ENCODE assay signal across 9 cellular contexts in genomic region chr5:96868603-96869371, GRCh38. TPM values are rescaled to one million over a fixed set of nuclear protein-coding genes. Genes with fewer than 3 reads are reported as not detected.
A peak's percentile ranks its signal among the peaks of the same experiment; 100 is the strongest.
DNase-seq lines count a peak whose midpoint lies in the region; ATAC-seq, FAIRE-seq and TF ChIP-seq lines count a peak whose summit lies in the region.
"Had no signal": no experiment of that assay in that cellular context is flagged by ENCODE, and none has a peak within 500 bp of the region (broad histone marks: within the 10 kb centered on the region; RNA-seq: fewer than 3 reads in every experiment).

No MANE protein-coding gene starts in this region.

- H3K27me3 ChIP-seq in GM06990 (replicated peaks; ENCODE audit: control insufficient read depth, insufficient read depth, low read length) (no peaks in the 10 kb centered on the region), H7 (ENCODE audit: control insufficient read depth, insufficient read depth, low read length) (no peaks in the 10 kb centered on the region), Karpas-422 (ENCODE audit: low read length) (no peaks in the 10 kb centered on the region), endothelial cell of umbilical vein (ENCODE audit: control insufficient read depth in 2 of 2, insufficient read depth in 2 of 2, low read length in 2 of 2) (no peaks in the 10 kb centered on the region)

- peaks cover 0 to 7% (median 0%) of the 10 kb centered on the region in 3 donors for H3K27me3 Mint-ChIP-seq in naive B cell

- peak overlapping the region in 3 of 6 donors; percentile 12 to 79 (median 52) for H3K27ac Mint-ChIP-seq in naive B cell

- H3K4me3 Mint-ChIP-seq in naive B cell, result peak overlapping the region in 1 of 8 donors; percentile 28

- dilution Hi-C loops in endothelial cell of umbilical vein (cut with MboI; ENCODE audit: extremely low pct_ligation_motif_present, low sequenced_read_pairs), result no loop called here

- H3K9me3 ChIP-seq in Karpas-422 (ENCODE audit: low read length) (no peaks in the 10 kb centered on the region), endothelial cell of umbilical vein (replicated peaks; ENCODE audit: control insufficient read depth, insufficient read depth, low read length) (no peaks in the 10 kb centered on the region)

- peaks cover 48% of the 10 kb centered on the region for H3K4me1 ChIP-seq in Karpas-422 (ENCODE audit: low read length)
- H3K4me1 ChIP-seq in endothelial cell of umbilical vein (ENCODE audit: control insufficient read depth, extremely low read depth, insufficient read depth, low read length), result no peaks in the 10 kb centered on the region

- H2AFZ ChIP-seq in Karpas-422 (ENCODE audit: low read length), result no peak overlapping the region
- no peak overlapping the region for H2AFZ ChIP-seq in endothelial cell of umbilical vein (ENCODE audit: low read depth, low read length)

- no peaks in the 10 kb centered on the region for H3K9me2 ChIP-seq in Karpas-422 (replicated peaks; ENCODE audit: insufficient read depth, low read length)

- H3K36me3 ChIP-seq in GM06990 (ENCODE audit: control insufficient read depth, insufficient read depth, low read length) (no peaks in the 10 kb centered on the region), H7 (replicated peaks; ENCODE audit: control insufficient read depth, insufficient read depth, low read length) (no peaks in the 10 kb centered on the region), Karpas-422 (ENCODE audit: insufficient read depth, low read length) (no peaks in the 10 kb centered on the region), endothelial cell of umbilical vein (ENCODE audit: control insufficient read depth in 2 of 2, extremely low read depth in 1 of 2, insufficient read depth in 2 of 2, low read length in 2 of 2) (no peaks in the 10 kb centered on the region)

- DNase-seq in A172 (ENCODE audit: low spot score) (peak; percentile 74), GM06990 (ENCODE audit: extremely low read depth, insufficient read length) (no peak), H7 (peak; percentile 24), Karpas-422 (peak; percentile 89), SIG-M5 treated with dmso at 0.1 percent for 504 hours (lab: John Stamatoyannopoulos, UW; ENCODE audit: unreplicated experiment) (peak; percentile 82), endothelial cell of umbilical vein (ENCODE audit: low read depth, low spot score) (peak; percentile 70), naive B cell (peak; percentile 56), COLO668 (lab: John Stamatoyannopoulos, UW; ENCODE audit: unreplicated experiment) (no peak)

- H3K4me2 ChIP-seq in Karpas-422 (ENCODE audit: low read depth, low read length, poor library complexity, severe bottlenecking), result peak overlapping the region; percentile 62
- no peak overlapping the region for H3K4me2 ChIP-seq in endothelial cell of umbilical vein (ENCODE audit: insufficient read depth, low read length)

- H3K79me2 ChIP-seq in Karpas-422 (ENCODE audit: low read length) (no peaks in the 10 kb centered on the region), endothelial cell of umbilical vein (ENCODE audit: control insufficient read depth, insufficient read depth, low read length) (no peaks in the 10 kb centered on the region)

- CTCF ChIA-PET in endothelial cell of umbilical vein (lab: Charles Lee), result interaction anchor here (0.6 to 6.9 kb wide), 85 partner anchors 8 to 1959 kb away, joined by 3 to 81 read pairs (median 6); partner anchors contain the start of genes ERAP1, LIX1 and LNPEP

- H3K9me1 ChIP-seq in endothelial cell of umbilical vein (replicated peaks; ENCODE audit: control insufficient read depth, extremely low read depth, insufficient read depth, low read length), result no peaks in the 10 kb centered on the region

- H3K27ac ChIP-seq in Karpas-422 (ENCODE audit: low read length), result no peak overlapping the region; the same call in 1 of the 2 replicates
- H3K27ac ChIP-seq in endothelial cell of umbilical vein (ENCODE audit: insufficient read depth, low read depth, low read length), result no peak overlapping the region
- H3K27ac ChIP-seq: skin epidermis had no signal

- FAIRE-seq in endothelial cell of umbilical vein (lab: Jason Lieb, UNC), result peak; percentile 89

- H4K20me1 ChIP-seq in Karpas-422 (ENCODE audit: insufficient read depth, low read depth, low read length), result no peaks in the 10 kb centered on the region
- H4K20me1 ChIP-seq in endothelial cell of umbilical vein (replicated peaks; ENCODE audit: control insufficient read depth, extremely low read depth, insufficient read depth, low read length), result no peaks in the 10 kb centered on the region

- peak; percentile 78 to 82 for ATAC-seq in naive B cell (ENCODE audit: low read depth in 2 of 2)

- H3K4me3 ChIP-seq in GM06990 (replicated peaks; ENCODE audit: low read depth, low read length) (no peak overlapping the region), H7 (ENCODE audit: insufficient read depth, low read depth, low read length) (no peak overlapping the region), Karpas-422 (ENCODE audit: low read length) (no peak overlapping the region), endothelial cell of umbilical vein (replicated peaks in 1 of 3; ENCODE audit: insufficient read depth in 1 of 3, low read depth in 1 of 3, low read length in 3 of 3) (no peak overlapping the region)
- H3K4me3 ChIP-seq: skin epidermis had no signal

- TF ChIP-seq POLR2A in endothelial cell of umbilical vein (IDR thresholded peaks at IDR 0.05; ENCODE audit: low read depth, low read length), result no peak

- intact Hi-C loops in endothelial cell of umbilical vein (cut with micrococcal nuclease), result loop anchor here (1.0 to 2.0 kb wide), 6 partner anchors 32 to 294 kb away; partner anchors contain the start of genes ERAP1 and LIX1

- TF ChIP-seq CTCF in GM06990 (IDR thresholded peaks at IDR 0.05; ENCODE audit: insufficient read depth, low read length, poor library complexity, severe bottlenecking) (peak; percentile 99), endothelial cell of umbilical vein (IDR thresholded peaks at IDR 0.05; ENCODE audit: extremely low read depth in 1 of 2, insufficient read depth in 1 of 2, low read depth in 1 of 2, low read length in 2 of 2) (peak; percentile 80 to 88)

- H3K4me1 Mint-ChIP-seq in naive B cell, result peaks cover 37 to 50% (median 46%) of the 10 kb centered on the region in 3 donors

- BruUV-seq in endothelial cell of umbilical vein (replicated peaks; lab: Mats Ljungman, UMichigan), result no TSS peak

- no peak overlapping the region for H3K9ac ChIP-seq in Karpas-422 (ENCODE audit: low read length)
- H3K9ac ChIP-seq in endothelial cell of umbilical vein (replicated peaks; ENCODE audit: extremely low read depth, insufficient read depth, low read length), result no peak overlapping the region

- no peaks in the 10 kb centered on the region for H3K9me3 Mint-ChIP-seq in naive B cell

- no peaks in the 10 kb centered on the region for H3K36me3 Mint-ChIP-seq in naive B cell

- POLR2A ChIA-PET in endothelial cell of umbilical vein (lab: Charles Lee), result interaction anchor here (0.5 to 0.6 kb wide), 2 partner anchors 71 to 1434 kb away, joined by 3 to 5 read pairs; no protein-coding TSS in a partner anchor

TF ChIP-seq in endothelial cell of umbilical vein, 7 proteins besides CTCF, POLR2A, EP300 and RAD21:
- TF ChIP-seq FOS (IDR thresholded peaks at IDR 0.05; ENCODE audit: borderline replicate concordance, insufficient read depth, low read length), result no peak

RNA-seq across cellular contexts. Expression of gene ERAP2, which starts 7.5 kb away (rescaled TPM):
- total RNA-seq in A172 (2014; rRNA removed; shearing (Covaris generic)), result 91.9 and 97.0 TPM in 2 replicates
- 0.67 TPM in 1 of 2 replicates, not detected in the other for total RNA-seq in H7 (2014; rRNA removed; shearing (Covaris generic))
- 33.7 and 60.5 TPM in 2 replicates for total RNA-seq in Karpas-422 (2014; rRNA removed; shearing (Covaris generic); ENCODE audit: low replicate concordance)
- total RNA-seq in endothelial cell of umbilical vein, result 6.1 and 10.0 TPM in 2 replicates
- 3.1 and 3.2 TPM in 2 replicates for polyA plus RNA-seq in endothelial cell of umbilical vein
- 1.6 and 2.3 TPM in 2 replicates for polyA plus RNA-seq in endothelial cell of umbilical vein (2011; cell fraction: cytosol; rRNA removed)
- 13.2 and 13.6 TPM in 2 replicates for polyA plus RNA-seq in endothelial cell of umbilical vein (2011; cell fraction: nucleus; rRNA removed)
- 1.8 and 5.1 TPM in 2 replicates for polyA plus RNA-seq in endothelial cell of umbilical vein (2012)
- polyA minus RNA-seq in endothelial cell of umbilical vein, result 14.3 and 28.4 TPM in 2 replicates
- polyA minus RNA-seq in endothelial cell of umbilical vein (2011; cell fraction: cytosol; rRNA and poly(A)+ RNA removed), result 1.6 TPM
- polyA minus RNA-seq in endothelial cell of umbilical vein (2011; cell fraction: nucleus; rRNA and poly(A)+ RNA removed), result 28.6 and 46.3 TPM in 2 replicates
- 10 to 100 TPM in 5 of 6 donors, 1 to 10 TPM in 1; 9.9 to 98.7 (median 15.5) TPM for polyA plus RNA-seq in naive B cell (ENCODE audit: low read depth in 6 of 6)

Comparison
In these comparisons a context has a peak if more than half of its experiments do, and no peak if none do; other contexts are left out.
1. DNase-seq: peak in A172 (single experiment), H7 (single experiment), Karpas-422 (single experiment), SIG-M5 treated with dmso at 0.1 percent for 504 hours (single experiment), endothelial cell of umbilical vein (single experiment) and naive B cell (single experiment); none in GM06990 (single experiment) and COLO668 (single experiment).